In the genomic region with DNA sequence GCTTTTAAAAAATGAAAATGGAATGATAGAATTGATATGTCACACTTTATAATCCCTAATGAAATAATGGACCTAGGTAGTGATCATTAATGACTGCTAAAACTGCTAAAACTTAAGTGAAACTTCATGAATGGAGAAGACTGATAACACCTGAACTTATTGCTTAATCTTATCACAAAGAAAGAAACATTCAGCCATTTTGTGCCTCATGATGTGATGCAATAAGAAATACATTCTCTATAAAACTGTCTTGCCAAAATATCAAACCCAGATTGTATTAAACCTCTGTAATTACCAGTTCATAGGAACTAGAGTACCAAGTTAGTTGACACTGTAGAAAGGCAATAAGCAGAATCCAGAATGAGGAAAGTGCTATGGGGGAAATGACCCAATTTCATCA, we compare ENCODE assay signal across 25 cellular contexts. TPM values are rescaled to one million over a fixed set of nuclear protein-coding genes. Genes with fewer than 3 reads are reported as not detected.
A peak's percentile ranks its signal among the peaks of the same experiment; 100 is the strongest.
DNase-seq lines count a peak whose midpoint lies in the region; ATAC-seq, FAIRE-seq and TF ChIP-seq lines count a peak whose summit lies in the region.
"Had no signal": no experiment of that assay in that cellular context is flagged by ENCODE, and none has a peak within 500 bp of the region (broad histone marks: within the 10 kb centered on the region; RNA-seq: fewer than 3 reads in every experiment).

No MANE protein-coding gene starts in this region.

- no peaks in the 10 kb centered on the region for H3K4me1 ChIP-seq in IMR-90 (ENCODE audit: control insufficient read depth, insufficient read depth, low read length)
- H3K4me1 ChIP-seq in GM12878 (ENCODE audit: control insufficient read depth, insufficient read depth, low read length): no peaks in the 10 kb centered on the region
- H3K4me1 ChIP-seq in GM23338 (ENCODE audit: insufficient read depth): 0 out of 2 replicates have a peak, but pooled peaks cover 6% of the 10 kb centered on the region
- H3K4me1 ChIP-seq in mesenchymal stem cell (ENCODE audit: control insufficient read depth, insufficient read depth, low read depth, low read length): no peaks in the 10 kb centered on the region
- H3K4me1 ChIP-seq: A549; BE2C; BLaER1 treated with 17β-estradiol and CSF1 and Interleukin-3, amounts not matched to agents 10 nM and 100 nM had no signal

- ATAC-seq in IMR-90 (ENCODE audit: low read depth) (no peak), GM12878 (no peak), Right ventricle myocardium inferior (no peak), GM23338 (no peak)
- ATAC-seq: A549 had no signal

- H4K91ac ChIP-seq in IMR-90 (ENCODE audit: insufficient read depth, low read depth, low read length) (no peak overlapping the region), mesenchymal stem cell (ENCODE audit: low read length) (no peak overlapping the region)

- H3K23ac ChIP-seq in IMR-90 (ENCODE audit: low read depth, low read length) (no peak overlapping the region), mesenchymal stem cell (ENCODE audit: low read length in 2 of 2) (no peak overlapping the region)

- no peaks in the 10 kb centered on the region for H3K79me2 ChIP-seq in GM12878 (ENCODE audit: control insufficient read depth, insufficient read depth, low read length)
- no peaks in the 10 kb centered on the region for H3K79me2 ChIP-seq in GM23338 (replicated peaks; ENCODE audit: insufficient read depth)

- DNase-seq in D721Med (ENCODE audit: insufficient read length, low spot score) (no peak), IMR-90 (no peak), GM12878 (ENCODE audit: low read depth, low spot score) (no peak), erythroblast (lab: John Stamatoyannopoulos, UW) (peak; percentile 16 to 39), Right ventricle myocardium inferior (ENCODE audit: missing footprints) (no peak), hypothalamus (lab: John Stamatoyannopoulos, UW) (no peak), GM23338 (ENCODE audit: low spot score) (no peak), mesenchymal stem cell (no peak)
- DNase-seq: 8988T; ACHN; AML-193; BE2C; CD4-positive, alpha-beta T cell; CD8-positive, alpha-beta memory T cell; DMS53; DMS79 treated with DMSO at 0.1 percent for 48 hours; GF-D8; GOT3; HFFc6 had no signal

- no peaks in the 10 kb centered on the region; the same call in 1 of the 2 replicates for H3K9me3 ChIP-seq in IMR-90 (ENCODE audit: control insufficient read depth, insufficient read depth, low read length)
- H3K9me3 ChIP-seq in GM12878 (replicated peaks; ENCODE audit: control insufficient read depth, insufficient read depth, low read length): no peaks in the 10 kb centered on the region; the same call in none of the 3 replicates
- H3K9me3 ChIP-seq in mesenchymal stem cell (ENCODE audit: control insufficient read depth, low read length): peaks cover 10% of the 10 kb centered on the region
- H3K9me3 ChIP-seq: BE2C, HAP-1 had no signal

- in situ Hi-C loops in IMR-90 (cut with MboI; ENCODE audit: low sequenced_read_pairs): no loop called here
- in situ Hi-C loops in GM12878 (cut with MboI): no loop called here

- intact Hi-C loops in IMR-90 (cut with micrococcal nuclease) (no loop called here), GM12878 (cut with micrococcal nuclease; ENCODE audit: unreplicated experiment) (no loop called here), Right ventricle myocardium inferior (cut with DNase I) (no loop called here)

- no peak overlapping the region for H3K27ac ChIP-seq in IMR-90 (ENCODE audit: insufficient read depth, low read length)
- no peak overlapping the region for H3K27ac ChIP-seq in GM12878 (ENCODE audit: control insufficient read depth, insufficient read depth)
- H3K27ac ChIP-seq in GM23338 (ENCODE audit: low read depth): no peak overlapping the region
- H3K27ac ChIP-seq in mesenchymal stem cell (ENCODE audit: low read length, poor library complexity, severe bottlenecking): no peak overlapping the region
- H3K27ac ChIP-seq: A549; BLaER1 treated with 17β-estradiol and CSF1 and Interleukin-3, amounts not matched to agents 10 nM and 100 nM had no signal

- H3K4me3 ChIP-seq in IMR-90 (ENCODE audit: insufficient read depth, low read depth, low read length) (no peak overlapping the region), GM12878 (no peak overlapping the region), GM23338 (no peak overlapping the region), mesenchymal stem cell (ENCODE audit: insufficient read depth in 1 of 2, low read depth in 1 of 2, low read length in 2 of 2) (no peak overlapping the region)
- H3K4me3 ChIP-seq: A549; BLaER1 treated with 17β-estradiol and CSF1 and Interleukin-3, amounts not matched to agents 10 nM and 100 nM; HAP-1 had no signal

- H3K14ac ChIP-seq in IMR-90 (replicated peaks; ENCODE audit: low read depth, low read length) (no peak overlapping the region), mesenchymal stem cell (ENCODE audit: low read length in 2 of 2) (no peak overlapping the region)

- H3K56ac ChIP-seq in IMR-90 (ENCODE audit: extremely low read depth, insufficient read depth, low read length): no peak overlapping the region

- no peak overlapping the region for H4K8ac ChIP-seq in IMR-90 (ENCODE audit: low read depth in 2 of 2, low read length in 2 of 2)
- H4K8ac ChIP-seq in mesenchymal stem cell (ENCODE audit: low read length): no peak overlapping the region

- POLR2A ChIA-PET in IMR-90 (lab: Charles Lee; ENCODE audit: unreplicated experiment) (no interaction called here), GM12878 (lab: Charles Lee) (no interaction called here)

- H3K4ac ChIP-seq in IMR-90 (ENCODE audit: low read depth, low read length) (no peak overlapping the region), mesenchymal stem cell (ENCODE audit: low read depth in 1 of 2, low read length in 2 of 2) (no peak overlapping the region)

- TF ChIP-seq RAD21 in IMR-90 (IDR thresholded peaks at IDR 0.05; ENCODE audit: low read length): no peak
- no peak for TF ChIP-seq RAD21 in GM12878 (IDR thresholded peaks at IDR 0.05; ENCODE audit: insufficient read depth, low read depth, low read length)

- H2BK15ac ChIP-seq in IMR-90 (ENCODE audit: low read depth, low read length) (no peak overlapping the region), mesenchymal stem cell (ENCODE audit: low read depth, poor library complexity, severe bottlenecking) (no peak overlapping the region)

- RAD21 ChIA-PET in GM12878 (lab: Charles Lee; ENCODE audit: unreplicated experiment): no interaction called here

- H2AK9ac ChIP-seq in IMR-90 (replicated peaks; ENCODE audit: low read depth, low read length, poor library complexity): no peak overlapping the region

- no TSS peak for BruUV-seq in IMR-90 (replicated peaks; lab: Mats Ljungman, UMichigan)
- BruUV-seq in GM12878 (replicated peaks; lab: Mats Ljungman, UMichigan): no TSS peak

- TF ChIP-seq CTCF in D721Med (IDR thresholded peaks at IDR 0.05; ENCODE audit: insufficient read depth, missing control alignments) (no peak), IMR-90 (conservative IDR thresholded peaks at IDR 0.05; ENCODE audit: low read depth, low read length) (no peak), GM12878 (IDR thresholded peaks at IDR 0.05 in 2 of 3, conservative IDR thresholded peaks at IDR 0.05 in 1 of 3; ENCODE audit: control insufficient read depth in 2 of 3, extremely low read depth in 1 of 3, insufficient read depth in 1 of 3, low read depth in 3 of 3, low read length in 3 of 3) (no peak), GM23338 (conservative IDR thresholded peaks at IDR 0.05; ENCODE audit: low read depth in 2 of 2) (no peak)

- CTCF ChIA-PET in IMR-90 (lab: Yijun Ruan, JAX) (no interaction called here), GM12878 (lab: Yijun Ruan, JAX) (interaction anchor here (0.9 kb wide), 1 partner anchor 37 kb away, joined by 5 read pairs; no protein-coding TSS in a partner anchor)

- SMC1A ChIA-PET in GM12878 (lab: Charles Lee; ENCODE audit: uncharacterized antibody, unreplicated experiment): interaction anchor here (1.0 kb wide), 1 partner anchor 12 kb away, joined by 3 read pairs; no protein-coding TSS in a partner anchor

- peaks cover 6% of the 10 kb centered on the region; the same call in 2 of the 3 replicates for H3K9me3 Mint-ChIP-seq in GM23338

- H2BK5ac ChIP-seq in IMR-90 (ENCODE audit: low read depth, low read length, poor library complexity, severe bottlenecking) (no peak overlapping the region), mesenchymal stem cell (ENCODE audit: low read depth, low read length, poor library complexity, severe bottlenecking) (no peak overlapping the region)

- peaks cover 6% of the 10 kb centered on the region; the same call in 2 of the 3 replicates for H3K36me3 Mint-ChIP-seq in GM23338 (ENCODE audit: low read depth)

- H2AK5ac ChIP-seq in IMR-90 (ENCODE audit: low read depth, low read length) (no peak overlapping the region), mesenchymal stem cell (ENCODE audit: low read length, severe bottlenecking) (no peak overlapping the region)

- no peak overlapping the region for H3K4me3 Mint-ChIP-seq in GM23338
- H3K4me3 Mint-ChIP-seq: CD14-positive monocyte; CD4-positive, alpha-beta T cell; CD8-positive, alpha-beta memory T cell; HFFc6 had no signal

- H2BK20ac ChIP-seq in IMR-90 (ENCODE audit: low read depth, low read length): no peak overlapping the region

- H3F3A ChIP-seq in GM23338 (replicated peaks; ENCODE audit: low read depth): no peaks in the 10 kb centered on the region

- H3K18ac ChIP-seq in IMR-90 (ENCODE audit: low read depth, low read length): no peak overlapping the region
- no peak overlapping the region for H3K18ac ChIP-seq in mesenchymal stem cell (ENCODE audit: low read depth in 1 of 2, low read length in 2 of 2)

- no peaks in the 10 kb centered on the region for H4K20me1 ChIP-seq in IMR-90 (ENCODE audit: insufficient read depth, low read length)
- H4K20me1 ChIP-seq in GM12878 (ENCODE audit: control insufficient read depth, insufficient read depth): no peaks in the 10 kb centered on the region
- H4K20me1 ChIP-seq in GM23338 (replicated peaks; ENCODE audit: insufficient read depth): no peaks in the 10 kb centered on the region
- H4K20me1 ChIP-seq: BLaER1 treated with 17β-estradiol and CSF1 and Interleukin-3, amounts not matched to agents 10 nM and 100 nM had no signal

- H3K9ac ChIP-seq in IMR-90 (ENCODE audit: low read depth, low read length) (no peak overlapping the region), GM12878 (ENCODE audit: control insufficient read depth, insufficient read depth, low read length) (no peak overlapping the region), mesenchymal stem cell (ENCODE audit: low read length) (no peak overlapping the region)
- H3K9ac ChIP-seq: BLaER1 treated with 17β-estradiol and CSF1 and Interleukin-3, amounts not matched to agents 10 nM and 100 nM had no signal

- H3K27me3 ChIP-seq in IMR-90 (ENCODE audit: control insufficient read depth, insufficient read depth, low read length) (no peaks in the 10 kb centered on the region), GM12878 (replicated peaks in 1 of 2; ENCODE audit: control insufficient read depth in 2 of 2, insufficient read depth in 2 of 2, low read length in 1 of 2) (no peaks in the 10 kb centered on the region), GM23338 (ENCODE audit: insufficient read depth) (no peaks in the 10 kb centered on the region), mesenchymal stem cell (ENCODE audit: control insufficient read depth in 1 of 2, insufficient read depth in 1 of 2, low read length in 2 of 2) (no peaks in the 10 kb centered on the region)
- H3K27me3 ChIP-seq: BE2C; BLaER1 treated with 17β-estradiol and CSF1 and Interleukin-3, amounts not matched to agents 10 nM and 100 nM had no signal

- H3K79me1 ChIP-seq in IMR-90 (ENCODE audit: low read depth in 1 of 2, low read length in 2 of 2) (no peaks in the 10 kb centered on the region), mesenchymal stem cell (replicated peaks; ENCODE audit: low read length, poor library complexity, severe bottlenecking) (peaks cover 11% of the 10 kb centered on the region)

- H3K27me3 Mint-ChIP-seq in GM23338 (ENCODE audit: insufficient read depth, low read depth, poor library complexity): no peaks in the 10 kb centered on the region
- H3K27me3 Mint-ChIP-seq: CD4-positive, alpha-beta T cell; CD8-positive, alpha-beta memory T cell had no signal

- peaks cover 8% of the 10 kb centered on the region; the same call in 2 of the 3 replicates for H3K4me1 Mint-ChIP-seq in GM23338
- H3K4me1 Mint-ChIP-seq: CD14-positive monocyte had no signal

- H2AFZ ChIP-seq in IMR-90 (replicated peaks; ENCODE audit: low read length, poor library complexity): no peak overlapping the region
- H2AFZ ChIP-seq in GM12878 (ENCODE audit: control insufficient read depth, low read depth, low read length): no peak overlapping the region
- no peak overlapping the region for H2AFZ ChIP-seq in GM23338
- no peak overlapping the region for H2AFZ ChIP-seq in mesenchymal stem cell (ENCODE audit: low read depth, low read length)

- dilution Hi-C loops in IMR-90 (cut with HindIII; ENCODE audit: low sequenced_read_pairs, unreplicated experiment): no loop called here

- H3K9me1 ChIP-seq in IMR-90 (ENCODE audit: insufficient read depth, low read length): 0 out of 2 replicates have a peak, but pooled peaks cover 4% of the 10 kb centered on the region

- H2BK12ac ChIP-seq in mesenchymal stem cell (ENCODE audit: low read length in 2 of 2): no peak overlapping the region

- no peak overlapping the region for H2BK120ac ChIP-seq in IMR-90 (ENCODE audit: low read depth, low read length)
- H2BK120ac ChIP-seq in mesenchymal stem cell (ENCODE audit: low read depth, low read length): no peak overlapping the region

- peak; percentile 68 for FAIRE-seq in D721Med (lab: Jason Lieb, UNC)
- peak; percentile 56 for FAIRE-seq in GM12878 (lab: Jason Lieb, UNC)
- FAIRE-seq: A549, H54 had no signal

- H3K36me3 ChIP-seq in IMR-90 (ENCODE audit: control insufficient read depth, insufficient read depth, low read length) (no peaks in the 10 kb centered on the region), GM12878 (ENCODE audit: control insufficient read depth in 2 of 2, insufficient read depth in 2 of 2, low read length in 1 of 2) (no peaks in the 10 kb centered on the region), GM23338 (ENCODE audit: insufficient read depth) (no peaks in the 10 kb centered on the region), mesenchymal stem cell (ENCODE audit: control insufficient read depth in 1 of 2, insufficient read depth in 2 of 2, low read depth in 1 of 2, low read length in 2 of 2) (no peaks in the 10 kb centered on the region)
- H3K36me3 ChIP-seq: BE2C, HAP-1 had no signal

- no peaks in the 10 kb centered on the region for H3K9me2 ChIP-seq in GM23338 (ENCODE audit: insufficient read depth)

- no peak overlapping the region for H3K27ac Mint-ChIP-seq in GM23338
- H3K27ac Mint-ChIP-seq: CD14-positive monocyte; CD4-positive, alpha-beta T cell; CD8-positive, alpha-beta memory T cell; HFFc6 had no signal

- no peak for TF ChIP-seq POLR2A in IMR-90 (IDR thresholded peaks at IDR 0.05; ENCODE audit: low read depth, low read length)
- TF ChIP-seq POLR2A in GM12878 (IDR thresholded peaks at IDR 0.05; ENCODE audit: low read depth, low read length): no peak
- TF ChIP-seq POLR2A in erythroblast (IDR thresholded peaks at IDR 0.05; ENCODE audit: low read length): no peak

- no peak for TF ChIP-seq EP300 in GM12878 (IDR thresholded peaks at IDR 0.05; ENCODE audit: borderline replicate concordance in 1 of 2, control insufficient read depth in 1 of 2, low read depth in 2 of 2, low read length in 2 of 2)

- no peak overlapping the region for H4K5ac ChIP-seq in IMR-90 (ENCODE audit: low read depth, low read length)

- H3K4me2 ChIP-seq in IMR-90 (ENCODE audit: low read depth, low read length) (no peak overlapping the region), GM12878 (ENCODE audit: control insufficient read depth, insufficient read depth) (no peak overlapping the region), GM23338 (no peak overlapping the region), mesenchymal stem cell (ENCODE audit: low read length, poor library complexity, severe bottlenecking) (no peak overlapping the region)
- H3K4me2 ChIP-seq: A549; BLaER1 treated with 17β-estradiol and CSF1 and Interleukin-3, amounts not matched to agents 10 nM and 100 nM had no signal

RNA-seq across cellular contexts. Expression of a gene that starts 54.4 kb away (rescaled TPM):
- not detected in 2 replicates for total RNA-seq in IMR-90 (2012; rRNA removed)
- polyA plus RNA-seq in IMR-90 (2012; rRNA removed): 0.05 and 0.70 TPM in 2 replicates
- polyA plus RNA-seq in IMR-90 (2012; cell fraction: cytosol; rRNA removed): 0.01 TPM in 2 replicates
- polyA plus RNA-seq in IMR-90 (2012; cell fraction: nucleus; rRNA removed; ENCODE audit: low replicate concordance): not detected in 2 replicates
- total RNA-seq in GM12878 (2013; cell fraction: nucleolus; rRNA removed): not detected in 2 replicates
- total RNA-seq in GM12878 (2014; rRNA removed): 0.06 TPM in 1 of 2 replicates, not detected in the other
- not detected in 2 replicates for total RNA-seq in GM12878 (2014; rRNA removed; fragmentation: Illumina TruSeq; extraction: Trizol)
- total RNA-seq in GM12878 (2021): not detected in 2 replicates
- polyA plus RNA-seq in GM12878 (2011; ENCODE audit: low read depth): 0.16 TPM
- polyA plus RNA-seq in GM12878 (2011; rRNA removed): not detected in 2 replicates
- polyA plus RNA-seq in GM12878 (2011; cell fraction: cytosol; rRNA removed): not detected in 2 replicates
- polyA plus RNA-seq in GM12878 (2011; cell fraction: nucleus; rRNA removed): not detected in 2 replicates
- 0.08 and 0.24 TPM in 2 replicates for polyA plus RNA-seq in GM12878 (2012)
- not detected in 2 replicates for polyA plus RNA-seq in GM12878 (2014; fragmentation: Illumina TruSeq; extraction: Trizol)
- polyA plus RNA-seq in GM12878 (2014; fragmentation: Nextera tagmentation; extraction: Ambion mirVana): under 1 TPM; 0.02 to 0.05 TPM
- polyA plus RNA-seq in GM12878 (2014; rRNA removed): not detected in 2 replicates
- under 1 TPM; 0.18 to 0.33 TPM for polyA plus RNA-seq in GM12878 (2016; fragmentation: Nextera tagmentation; extraction: Ambion mirVana)
- 0.05 TPM in 1 of 2 replicates, not detected in the other for polyA minus RNA-seq in GM12878 (2011; rRNA and poly(A)+ RNA removed)
- not detected in 2 replicates for polyA minus RNA-seq in GM12878 (2011; cell fraction: cytosol; rRNA and poly(A)+ RNA removed)
- polyA minus RNA-seq in GM12878 (2011; cell fraction: nucleus; rRNA and poly(A)+ RNA removed): not detected in 2 replicates
- not detected for total RNA-seq in Right ventricle myocardium inferior
- 0.28 TPM in 1 of 2 replicates, not detected in the other for total RNA-seq in GM23338 (2014; rRNA removed; shearing (Covaris generic))
- polyA plus RNA-seq in GM23338 (2016; fragmentation: Nextera tagmentation; extraction: Ambion mirVana): 0.31 and 0.40 TPM in 2 replicates
- 0.01 TPM for polyA plus RNA-seq in mesenchymal stem cell (2013, experiment 1 of 2)
- polyA plus RNA-seq in mesenchymal stem cell (2013, experiment 2 of 2): not detected
- total RNA-seq: CD4-positive, alpha-beta T cell; CD8-positive, alpha-beta memory T cell; G401 had no signal
- polyA plus RNA-seq: A549; CD14-positive monocyte; CD8-positive, alpha-beta memory T cell had no signal

Comparison
In these comparisons a context has a peak if more than half of its experiments do, and no peak if none do; other contexts are left out.
1. DNase-seq: peak in erythroblast (2 of 2); none in D721Med (single experiment), IMR-90 (single experiment), GM12878 (single experiment), Right ventricle myocardium inferior (single experiment), hypothalamus (0 of 51), GM23338 (single experiment) and mesenchymal stem cell (single experiment).